Comparison of ENCODE assay signal across 37 cellular contexts in the genomic region with DNA sequence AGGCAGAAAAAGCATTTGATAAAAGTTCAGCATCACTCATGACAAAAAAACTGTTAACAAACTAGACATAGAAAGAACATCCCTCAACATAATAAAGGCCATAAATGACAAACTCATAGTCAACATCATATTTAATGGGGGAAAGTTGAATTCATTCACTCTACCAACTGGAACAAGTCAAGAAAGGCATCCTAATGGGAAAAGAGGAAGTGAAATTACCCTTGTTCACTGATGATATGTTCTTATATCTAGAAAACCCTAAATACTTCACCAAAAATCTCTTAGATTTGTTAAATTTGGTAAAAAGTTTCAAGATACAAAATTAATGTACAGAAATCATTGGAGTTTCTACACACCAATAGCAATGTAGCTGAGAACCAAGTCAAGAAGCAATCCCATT. TPM values are rescaled to one million over a fixed set of nuclear protein-coding genes. Genes with fewer than 3 reads are reported as not detected.
"Had no signal": no experiment of that assay in that cellular context is flagged by ENCODE, and none has a peak within 500 bp of the region (broad histone marks: within the 10 kb centered on the region; RNA-seq: fewer than 3 reads in every experiment).

No MANE protein-coding gene starts in this region.

- H3K4me2 ChIP-seq: neural progenitor cell, smooth muscle cell had no signal

- H3K4me1 ChIP-seq: left lung, lower lobe of right lung, neural progenitor cell, parathyroid adenoma, right atrium auricular region, right lobe of liver, tibial nerve, upper lobe of left lung, vagina had no signal

- H3K4me3 ChIP-seq: left lung, lower lobe of right lung, neural progenitor cell, right atrium auricular region, right lobe of liver, smooth muscle cell, tibial nerve, upper lobe of left lung, vagina had no signal

- H2AFZ ChIP-seq: neural progenitor cell, parathyroid adenoma had no signal

- DNase-seq: kidney glomerular epithelial cell; left cardiac atrium; left lung; lower lobe of right lung; mammary epithelial cell; mesenchymal stem cell; naive B cell; natural killer cell; nephron progenitor cell; occipital lobe; right lobe of liver; stimulated activated CD4-positive, alpha-beta T cell treated with anti-CD3 and anti-CD28 coated beads, Interleukin-1b, Interleukin-23, amount 100 ng/mL, for 48 hours; stimulated activated CD4-positive, alpha-beta T cell treated with anti-CD3 and anti-CD28 coated beads, Interleukin-2, amount 100 ng/mL, for 48 hours; stimulated activated CD4-positive, alpha-beta T cell treated with anti-CD3 and anti-CD28 coated beads, Interleukin-4, amount 100 ng/mL, for 4 hours; stimulated activated CD8-positive, alpha-beta memory T cell treated with anti-CD3 and anti-CD28 coated beads, Interleukin-4, amount 100 ng/mL, for 48 hours; stimulated activated naive CD4-positive, alpha-beta T cell treated with Interleukin-2 at 50 U/mL for 16 hours; stimulated activated naive CD8-positive, alpha-beta T cell treated with anti-CD3 and anti-CD28 coated beads, Interleukin-15, amount 100 ng/mL, for 72 hours; substantia nigra; upper lobe of left lung had no signal

- H3K27me3 ChIP-seq: neural progenitor cell, right atrium auricular region, right lobe of liver, tibial nerve, upper lobe of left lung, vagina had no signal

- H3K36me3 ChIP-seq: left lung, lower lobe of right lung, neural progenitor cell, neutrophil, right atrium auricular region, right lobe of liver, tibial nerve, upper lobe of left lung, vagina had no signal

- ATAC-seq: left cardiac atrium; left lung; natural killer cell; stimulated activated memory B cell treated with anti-CD40 and anti-IgM and Interleukin-4, amounts not matched to agents 10 μg/mL and 1 μg/mL and 100 μg/mL, for 72 hours; stimulated activated naive CD8-positive, alpha-beta T cell treated with anti-CD3 and anti-CD28 coated beads, Interleukin-15, amount 100 ng/mL, for 72 hours had no signal

- H3K79me2 ChIP-seq: parathyroid adenoma had no signal

- FAIRE-seq: keratinocyte had no signal

- H3K27ac ChIP-seq: left lung, lower lobe of right lung, neural progenitor cell, neutrophil, parathyroid adenoma, right atrium auricular region, right lobe of liver, tibial nerve, upper lobe of left lung, vagina had no signal

- H3K9me3 ChIP-seq: lower lobe of right lung, neutrophil, right atrium auricular region, right lobe of liver, tibial nerve, upper lobe of left lung, vagina had no signal

- H3K9ac ChIP-seq: neural progenitor cell, parathyroid adenoma had no signal

RNA-seq across cellular contexts. Expression of gene GGTLC1, which starts 48.9 kb away (rescaled TPM):
- total RNA-seq: left cardiac atrium, liver, mammary epithelial cell, natural killer cell, occipital lobe, osteocyte, posterior vena cava, pulmonary artery endothelial cell, renal cortical epithelial cell, right atrium auricular region, right lobe of liver, skeletal muscle tissue, smooth muscle cell, temporal lobe, tibial nerve, urinary bladder, vagina had no signal
- polyA plus RNA-seq: keratinocyte, liver, mammary epithelial cell, smooth muscle cell, thymus, urinary bladder had no signal
